ENCODE assay signal across 9 cellular contexts in genomic region chr3:189316296-189317019, GRCh38.
A peak's percentile ranks its signal among the peaks of the same experiment; 100 is the strongest.
DNase-seq lines count a peak whose midpoint lies in the region; ATAC-seq, FAIRE-seq and TF ChIP-seq lines count a peak whose summit lies in the region.
"Had no signal": no experiment of that assay in that cellular context is flagged by ENCODE, and none has a peak within 500 bp of the region (broad histone marks: within the 10 kb centered on the region; RNA-seq: fewer than 3 reads in every experiment).

No MANE protein-coding gene starts in this region.

- in situ Hi-C loops in GM13976 (cut with MboI; ENCODE audit: low sequenced_read_pairs, unreplicated experiment): no loop called here

- TF ChIP-seq POLR2A in H54 (IDR thresholded peaks at IDR 0.05; ENCODE audit: low read depth, low read length): no peak

- TF ChIP-seq CTCF in 22Rv1 (IDR thresholded peaks at IDR 0.05) (no peak), GM13976 (IDR thresholded peaks at IDR 0.05; ENCODE audit: borderline replicate concordance, control extremely low read depth, extremely low read depth, insufficient read depth, missing control alignments) (no peak)

- peak overlapping the region; percentile 63 for H3K27ac ChIP-seq in 22Rv1

- FAIRE-seq in H54 (lab: Jason Lieb, UNC) (peak; percentile 66), RCC 7860 (lab: Jason Lieb, UNC) (no peak)

- no peak for ATAC-seq in GM18873 (IDR thresholded peaks at IDR 0.05; ENCODE audit: low FRiP score, unreplicated experiment)

- DNase-seq in H54 (ENCODE audit: insufficient read length, low spot score) (no peak), NCI-H510A treated with DMSO at 0.1 percent for 48 hours (lab: John Stamatoyannopoulos, UW) (peak; percentile 71), islet precursor cell (peak; percentile 96), GM13976 (ENCODE audit: low spot score) (no peak), RCC 7860 (ENCODE audit: low spot score) (no peak), NCI-H2227 (lab: John Stamatoyannopoulos, UW; ENCODE audit: unreplicated experiment) (no peak)
- DNase-seq: cerebellar nuclear complex had no signal

Comparison
In these comparisons a context has a peak if more than half of its experiments do, and no peak if none do; other contexts are left out.
1. DNase-seq: peak in NCI-H510A treated with DMSO at 0.1 percent for 48 hours (single experiment) and islet precursor cell (single experiment); none in H54 (single experiment), GM13976 (single experiment), RCC 7860 (single experiment) and NCI-H2227 (single experiment).